ENCODE assay signal across 15 cellular contexts in genomic region chr7:119761776-119762175, GRCh38.
DNase-seq lines count a peak whose midpoint lies in the region; ATAC-seq and TF ChIP-seq lines count a peak whose summit lies in the region.
"Had no signal": no experiment of that assay in that cellular context is flagged by ENCODE, and none has a peak within 500 bp of the region (broad histone marks: within the 10 kb centered on the region; RNA-seq: fewer than 3 reads in every experiment).

No MANE protein-coding gene starts in this region.

- H3K4me3 ChIP-seq in fibroblast of mammary gland (ENCODE audit: control insufficient read depth, low read depth, low read length) (no peak overlapping the region), skeletal muscle cell (ENCODE audit: low read depth, low read length) (no peak overlapping the region)
- H3K4me3 ChIP-seq: A549, BLaER1, GM23248, HAP-1 had no signal

- DNase-seq in amniotic epithelial cell (ENCODE audit: low read depth) (peak; percentile 31), fibroblast of mammary gland (ENCODE audit: low read depth) (peak; percentile 82), skeletal muscle cell (ENCODE audit: low read depth) (peak; percentile 78), omental fat pad (ENCODE audit: low spot score) (no peak), GDM1 (lab: John Stamatoyannopoulos, UW) (no peak), NCI-H1694 (lab: John Stamatoyannopoulos, UW) (no peak)
- DNase-seq: CD4-positive, alpha-beta memory T cell; DMS153; DMS79; GF-D8; GM23248 had no signal

- no peak for TF ChIP-seq CTCF in fibroblast of mammary gland (conservative IDR thresholded peaks at IDR 0.05; ENCODE audit: control insufficient read depth, insufficient read depth, low read depth, low read length)
- TF ChIP-seq CTCF in omental fat pad (IDR thresholded peaks at IDR 0.05), result no peak

- ATAC-seq in omental fat pad (ENCODE audit: low FRiP score), result no peak
- ATAC-seq: A549, HepG2 had no signal

Comparison
In these comparisons a context has a peak if more than half of its experiments do, and no peak if none do; other contexts are left out.
1. DNase-seq: peak in amniotic epithelial cell (single experiment), fibroblast of mammary gland (single experiment) and skeletal muscle cell (single experiment); none in omental fat pad (single experiment), GDM1 (single experiment) and NCI-H1694 (single experiment).